ENCODE assay signal across 10 cellular contexts in genomic region chr1:156465747-156466365, GRCh38. TPM values are rescaled to one million over a fixed set of nuclear protein-coding genes. Genes with fewer than 3 reads are reported as not detected.
DNase-seq lines count a peak whose midpoint lies in the region; ATAC-seq and TF ChIP-seq lines count a peak whose summit lies in the region.
"Had no signal": no experiment of that assay in that cellular context is flagged by ENCODE, and none has a peak within 500 bp of the region (broad histone marks: within the 10 kb centered on the region; RNA-seq: fewer than 3 reads in every experiment).

No MANE protein-coding gene starts in this region.

- DNase-seq in AG09309 (ENCODE audit: low read depth) = no peak
- DNase-seq in GM23248 = peak; percentile 52
- no peak for DNase-seq in astrocyte of the cerebellum (ENCODE audit: low read depth)
- no peak for DNase-seq in memory B cell (ENCODE audit: low spot score in 2 of 2)
- DNase-seq in stimulated activated CD4-positive, alpha-beta T cell treated with anti-CD3 and anti-CD28 coated beads, Interleukin-2, amount 100 ng/mL, for 48 hours = no peak
- DNase-seq in NCI-H1092 treated with DMSO at 0.1 percent for 48 hours (lab: John Stamatoyannopoulos, UW) = no peak
- DNase-seq: NCI-H2227 treated with DMSO at 0.1 percent for 48 hours had no signal

- TF ChIP-seq CTCF in AG09309 (IDR thresholded peaks at IDR 0.05; ENCODE audit: control insufficient read depth, insufficient read depth, low read depth, low read length, missing control alignments) (peak; percentile 22), astrocyte of the cerebellum (IDR thresholded peaks at IDR 0.05; ENCODE audit: low read depth, low read length, missing control alignments) (peak; percentile 12)

- in situ Hi-C loops in GM23248 (cut with MboI) (no loop called here), astrocyte of the cerebellum (cut with HindIII; ENCODE audit: low sequenced_read_pairs) (no loop called here)

- no peaks in the 10 kb centered on the region for H4K20me1 ChIP-seq in GM23248 (ENCODE audit: insufficient read depth)

- peaks cover 18% of the 10 kb centered on the region for H3K4me1 Mint-ChIP-seq in memory B cell

- H3K27me3 Mint-ChIP-seq in memory B cell = no peaks in the 10 kb centered on the region

- peaks cover 39% of the 10 kb centered on the region for H3F3A ChIP-seq in GM23248 (ENCODE audit: insufficient read depth)

- peaks cover 20% of the 10 kb centered on the region for H3K4me1 ChIP-seq in GM23248 (ENCODE audit: insufficient read depth)

- no peaks in the 10 kb centered on the region for H3K9me2 ChIP-seq in GM23248 (ENCODE audit: insufficient read depth)

- H3K9me3 ChIP-seq in GM23248 (ENCODE audit: low read depth) = no peaks in the 10 kb centered on the region

- no peak overlapping the region for H2AFZ ChIP-seq in GM23248

- H3K36me3 Mint-ChIP-seq in memory B cell = peaks cover 30% of the 10 kb centered on the region

- ATAC-seq in memory B cell (ENCODE audit: low read depth) (peak; percentile 19), HG02840 (IDR thresholded peaks at IDR 0.05; ENCODE audit: low FRiP score, unreplicated experiment) (no peak), GM18505 (IDR thresholded peaks at IDR 0.05; ENCODE audit: unreplicated experiment) (no peak)

- H3K27me3 ChIP-seq in GM23248 (replicated peaks; ENCODE audit: insufficient read depth) = no peaks in the 10 kb centered on the region

- H3K36me3 ChIP-seq in GM23248 (ENCODE audit: low read depth) = peaks cover 24% of the 10 kb centered on the region

- H3K79me2 ChIP-seq in GM23248 (ENCODE audit: insufficient read depth) = peaks cover 17% of the 10 kb centered on the region; the same call in 1 of the 2 replicates

- WGBS in GM23248 (ENCODE audit: low coverage in 1 of 2, low lambda C conversion rate in 2 of 2, missing lambda C conversion rate in 2 of 2), 2 experiments = 53 to 55% methylated on average over 16 of the region's 17 CpGs

- H3K4me2 ChIP-seq in GM23248 (ENCODE audit: unreplicated experiment) = no peak overlapping the region

- H3K27ac Mint-ChIP-seq in memory B cell = peak overlapping the region; percentile 86

- H3K4me3 ChIP-seq in AG09309 (ENCODE audit: control insufficient read depth, low read depth, low read length) (no peak overlapping the region), GM23248 (no peak overlapping the region), astrocyte of the cerebellum (ENCODE audit: low read depth, low read length) (no peak overlapping the region)
- H3K4me3 ChIP-seq: skin epidermis had no signal

- H3K27ac ChIP-seq in GM23248 = 0 out of 2 replicates have a peak overlapping the region, but pooled peaks have one; percentile 21

- no peaks in the 10 kb centered on the region for H3K9me3 Mint-ChIP-seq in memory B cell

- TF ChIP-seq POLR2A in GM18505 (IDR thresholded peaks at IDR 0.05; ENCODE audit: borderline replicate concordance, extremely low read depth, insufficient read depth, insufficient read length) = no peak

- peak overlapping the region; percentile 25 for H3K9ac ChIP-seq in GM23248

- no peak overlapping the region for H3K4me3 Mint-ChIP-seq in memory B cell

RNA-seq across cellular contexts. Expression of gene MEF2D, which starts 34.7 kb away (rescaled TPM):
- 22.3 and 23.6 TPM in 2 replicates for total RNA-seq in GM23248 (2014; rRNA removed; shearing (Covaris generic))
- 32.1 and 34.1 TPM in 2 replicates for polyA plus RNA-seq in GM23248 (2016; fragmentation: Nextera tagmentation; extraction: Ambion mirVana)
